13 cellular contexts compared by ENCODE assay signal in the genomic region with DNA sequence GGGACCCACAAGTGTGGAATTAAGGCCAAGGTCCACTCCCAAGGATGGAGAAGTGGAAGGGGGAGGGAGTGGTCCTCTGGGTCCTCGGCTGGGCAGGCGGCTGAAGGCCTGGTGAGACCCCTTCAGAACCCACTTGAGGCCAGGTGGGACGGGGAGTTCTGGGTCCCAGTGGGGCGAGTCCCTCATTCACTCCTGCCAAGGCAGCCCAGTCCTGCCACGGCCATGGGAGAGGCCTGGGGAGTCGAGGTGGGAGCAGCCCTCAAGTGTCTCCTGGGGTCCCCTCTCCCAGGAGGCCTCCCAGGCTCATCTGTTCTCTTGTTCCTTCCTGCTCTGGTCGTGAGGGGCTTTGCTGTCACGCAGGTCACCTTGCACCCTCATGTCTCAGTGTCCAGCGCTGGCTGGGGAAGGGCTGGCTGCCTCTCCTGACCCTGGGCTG. TPM values are rescaled to one million over a fixed set of nuclear protein-coding genes. Genes with fewer than 3 reads are reported as not detected.
DNase-seq lines count a peak whose midpoint lies in the region; ATAC-seq and TF ChIP-seq lines count a peak whose summit lies in the region.
"Had no signal": no experiment of that assay in that cellular context is flagged by ENCODE, and none has a peak within 500 bp of the region (broad histone marks: within the 10 kb centered on the region; RNA-seq: fewer than 3 reads in every experiment).

No MANE protein-coding gene starts in this region.

- no peak overlapping the region for H2AFZ ChIP-seq in PC-3 (ENCODE audit: low read length)

- no peak for TF ChIP-seq EP300 in gastroesophageal sphincter (IDR thresholded peaks at IDR 0.05)

- H3K36me3 ChIP-seq in CD4-positive, CD25-positive, alpha-beta regulatory T cell (ENCODE audit: control insufficient read depth, insufficient read depth, low read length), result no peaks in the 10 kb centered on the region
- no peaks in the 10 kb centered on the region for H3K36me3 ChIP-seq in PC-3 (ENCODE audit: low read depth, low read length)
- no peaks in the 10 kb centered on the region for H3K36me3 ChIP-seq in gastroesophageal sphincter
- H3K36me3 ChIP-seq: sigmoid colon had no signal

- H3K36me3 Mint-ChIP-seq in CD4-positive, CD25-positive, alpha-beta regulatory T cell, result no peaks in the 10 kb centered on the region
- H3K36me3 Mint-ChIP-seq in activated B cell treated with CpG ODN at 0.5 μM for 24 hours (ENCODE audit: low read depth), result peaks cover 1% of the 10 kb centered on the region
- H3K36me3 Mint-ChIP-seq: mesothelial cell of epicardium had no signal

- no peak for TF ChIP-seq POLR2A in gastroesophageal sphincter (IDR thresholded peaks at IDR 0.05)

- CTCF ChIA-PET in activated B cell treated with CpG ODN at 0.5 μM for 24 hours (lab: Charles Lee) (interaction anchor here (1.2 to 1.7 kb wide), 2 partner anchors 26 kb away, joined by 4 to 5 read pairs; no protein-coding TSS in a partner anchor), PC-3 (lab: Charles Lee) (no interaction called here)

- no TSS peak for BruUV-seq in PC-3 (replicated peaks; lab: Mats Ljungman, UMichigan)

- no peak overlapping the region for H3K9ac ChIP-seq in PC-3 (ENCODE audit: low read length)

- H3K4me3 Mint-ChIP-seq in CD4-positive, CD25-positive, alpha-beta regulatory T cell, result peak overlapping the region in 1 of 4 donors; percentile 41
- peak overlapping the region; percentile 50 for H3K4me3 Mint-ChIP-seq in activated B cell treated with CpG ODN at 0.5 μM for 24 hours
- H3K4me3 Mint-ChIP-seq: mesothelial cell of epicardium had no signal

- H3K27ac Mint-ChIP-seq in CD4-positive, CD25-positive, alpha-beta regulatory T cell, result peak overlapping the region; percentile 92 to 95 (median 93)
- peak overlapping the region; percentile 93 for H3K27ac Mint-ChIP-seq in activated B cell treated with CpG ODN at 0.5 μM for 24 hours
- H3K27ac Mint-ChIP-seq: mesothelial cell of epicardium had no signal

- POLR2A ChIA-PET in activated B cell treated with CpG ODN at 0.5 μM for 24 hours (lab: Charles Lee), result interaction anchor here (0.6 to 6.5 kb wide), 24 partner anchors 12 to 392 kb away, joined by 3 to 80 read pairs (median 5); no protein-coding TSS in a partner anchor
- POLR2A ChIA-PET in PC-3 (lab: Charles Lee; ENCODE audit: unreplicated experiment), result no interaction called here

- intact Hi-C loops in activated B cell treated with CpG ODN at 0.5 μM for 24 hours (cut with micrococcal nuclease), result loop anchor here (1.0 to 2.0 kb wide), 5 partner anchors 22 to 64 kb away; no protein-coding TSS in a partner anchor
- intact Hi-C loops in PC-3 (cut with micrococcal nuclease), result no loop called here

- no peaks in the 10 kb centered on the region for H3K79me2 ChIP-seq in PC-3 (ENCODE audit: low read length)

- peaks cover 0 to 55% (median 19%) of the 10 kb centered on the region in 4 donors for H3K4me1 Mint-ChIP-seq in CD4-positive, CD25-positive, alpha-beta regulatory T cell
- peaks cover 66% of the 10 kb centered on the region for H3K4me1 Mint-ChIP-seq in activated B cell treated with CpG ODN at 0.5 μM for 24 hours

- no peak for DNase-seq in CD4-positive, CD25-positive, alpha-beta regulatory T cell
- DNase-seq in activated B cell treated with CpG ODN at 0.5 μM for 24 hours (no peak), islet precursor cell (peak; percentile 38), PC-3 (no peak), germinal center (ENCODE audit: low spot score) (no peak)
- DNase-seq: NCI-H2171, SHP77 had no signal

- H3K27ac ChIP-seq in CD4-positive, CD25-positive, alpha-beta regulatory T cell (ENCODE audit: insufficient read depth, low read length, poor library complexity, severe bottlenecking), result peak overlapping the region; percentile 78
- H3K27ac ChIP-seq in PC-3 (ENCODE audit: low read length), result no peak overlapping the region
- peak overlapping the region in 1 of 4 donors; percentile 2 for H3K27ac ChIP-seq in gastroesophageal sphincter

- peaks cover 35% of the 10 kb centered on the region for H3K4me1 ChIP-seq in CD4-positive, CD25-positive, alpha-beta regulatory T cell (ENCODE audit: control insufficient read depth, insufficient read depth, low read length, poor library complexity, severe bottlenecking)
- H3K4me1 ChIP-seq in PC-3 (ENCODE audit: insufficient read depth, low read length), result no peaks in the 10 kb centered on the region
- H3K4me1 ChIP-seq in gastroesophageal sphincter, result peaks cover 0 to 27% (median 5%) of the 10 kb centered on the region in 3 donors

- WGBS in gastroesophageal sphincter (ENCODE audit: low coverage in 1 of 2), 2 donors, result 79 to 100% methylated on average over 2 to 3 of the region's 9 CpGs

- no peaks in the 10 kb centered on the region for H3K27me3 Mint-ChIP-seq in CD4-positive, CD25-positive, alpha-beta regulatory T cell
- H3K27me3 Mint-ChIP-seq in activated B cell treated with CpG ODN at 0.5 μM for 24 hours, result no peaks in the 10 kb centered on the region

- H4K20me1 ChIP-seq in PC-3 (ENCODE audit: low read length), result no peaks in the 10 kb centered on the region

- H3F3A ChIP-seq in PC-3 (ENCODE audit: low read length, unreplicated experiment), result no peaks in the 10 kb centered on the region

- TF ChIP-seq CTCF in activated B cell treated with CpG ODN at 0.5 μM for 24 hours (IDR thresholded peaks at IDR 0.05), result no peak
- TF ChIP-seq CTCF in PC-3 (conservative IDR thresholded peaks at IDR 0.05; ENCODE audit: low read depth, low read length), result no peak
- no peak for TF ChIP-seq CTCF in gastroesophageal sphincter (IDR thresholded peaks at IDR 0.05)

- H3K27me3 ChIP-seq in CD4-positive, CD25-positive, alpha-beta regulatory T cell (ENCODE audit: control insufficient read depth, insufficient read depth, low read length), result no peaks in the 10 kb centered on the region
- H3K27me3 ChIP-seq in PC-3 (ENCODE audit: low read length), result no peaks in the 10 kb centered on the region
- no peaks in the 10 kb centered on the region for H3K27me3 ChIP-seq in gastroesophageal sphincter
- H3K27me3 ChIP-seq: sigmoid colon had no signal

- no peak for ATAC-seq in CD4-positive, CD25-positive, alpha-beta regulatory T cell (ENCODE audit: low read depth in 2 of 2)
- peak; percentile 10 for ATAC-seq in GM21381 (IDR thresholded peaks at IDR 0.05; ENCODE audit: unreplicated experiment)
- ATAC-seq in activated B cell treated with CpG ODN at 0.5 μM for 24 hours (ENCODE audit: low read depth), result peak; percentile 2
- no peak for ATAC-seq in PC-3
- no peak for ATAC-seq in gastroesophageal sphincter
- ATAC-seq in GM21737 (IDR thresholded peaks at IDR 0.05; ENCODE audit: unreplicated experiment), result no peak
- ATAC-seq: HCT116 had no signal

- peaks cover 0 to 18% (median 5%) of the 10 kb centered on the region in 7 donors for H3K9me3 Mint-ChIP-seq in CD4-positive, CD25-positive, alpha-beta regulatory T cell
- H3K9me3 Mint-ChIP-seq in activated B cell treated with CpG ODN at 0.5 μM for 24 hours, result peaks cover 9% of the 10 kb centered on the region

- no peak overlapping the region for H3K4me3 ChIP-seq in CD4-positive, CD25-positive, alpha-beta regulatory T cell (ENCODE audit: low read depth, low read length)
- H3K4me3 ChIP-seq in PC-3 (ENCODE audit: low read length) (no peak overlapping the region), gastroesophageal sphincter (no peak overlapping the region)
- H3K4me3 ChIP-seq: sigmoid colon had no signal

- H3K9me2 ChIP-seq in PC-3 (replicated peaks; ENCODE audit: low read length), result no peaks in the 10 kb centered on the region

- no peak overlapping the region for H3K4me2 ChIP-seq in PC-3 (ENCODE audit: low read length)

- H3K9me3 ChIP-seq in CD4-positive, CD25-positive, alpha-beta regulatory T cell (ENCODE audit: control insufficient read depth in 2 of 2, low read length in 2 of 2), result no peaks in the 10 kb centered on the region
- H3K9me3 ChIP-seq in PC-3 (ENCODE audit: low read length) (no peaks in the 10 kb centered on the region), gastroesophageal sphincter (no peaks in the 10 kb centered on the region)
- H3K9me3 ChIP-seq: sigmoid colon had no signal

RNA-seq across cellular contexts. Expression of a gene that starts 6.1 kb away (rescaled TPM):
- 61.7 TPM for total RNA-seq in CD4-positive, CD25-positive, alpha-beta regulatory T cell
- 1 to 10 TPM; 7.6 to 8.6 (median 8.4) TPM for polyA plus RNA-seq in CD4-positive, CD25-positive, alpha-beta regulatory T cell
- total RNA-seq in activated B cell treated with CpG ODN at 0.5 μM for 24 hours (40.4 and 43.2 TPM in 2 replicates), PC-3 (2014; rRNA removed) (16.9 and 17.4 TPM in 2 replicates), gastroesophageal sphincter (10 to 100 TPM; 26.8 to 36.4 (median 29.3) TPM)

RNA-seq across cellular contexts. Expression of a gene that starts 30.7 kb away (rescaled TPM):
- total RNA-seq in CD4-positive, CD25-positive, alpha-beta regulatory T cell, result 87.7 TPM
- polyA plus RNA-seq in CD4-positive, CD25-positive, alpha-beta regulatory T cell, result 10 to 100 TPM; 43.9 to 53.3 (median 50.9) TPM
- 79.1 and 83.2 TPM in 2 replicates for total RNA-seq in activated B cell treated with CpG ODN at 0.5 μM for 24 hours
- total RNA-seq in PC-3 (2014; rRNA removed), result 56.5 and 77.8 TPM in 2 replicates
- total RNA-seq in gastroesophageal sphincter, result 10 to 100 TPM; 54.8 to 74.0 (median 70.4) TPM

RNA-seq across cellular contexts. Expression of a gene that starts 56.8 kb away (rescaled TPM):
- total RNA-seq in CD4-positive, CD25-positive, alpha-beta regulatory T cell, result 242 TPM
- 100 to 1,000 TPM; 142 to 151 (median 145) TPM for polyA plus RNA-seq in CD4-positive, CD25-positive, alpha-beta regulatory T cell
- 326 and 340 TPM in 2 replicates for total RNA-seq in activated B cell treated with CpG ODN at 0.5 μM for 24 hours
- 118 and 124 TPM in 2 replicates for total RNA-seq in PC-3 (2014; rRNA removed)
- total RNA-seq in gastroesophageal sphincter, result 100 to 1,000 TPM; 230 to 384 (median 297) TPM

Comparison
In these comparisons a context has a peak if more than half of its experiments do, and no peak if none do; other contexts are left out.
1. ATAC-seq: peak in GM21381 (single experiment) and activated B cell treated with CpG ODN at 0.5 μM for 24 hours (single experiment); none in CD4-positive, CD25-positive, alpha-beta regulatory T cell (0 of 2), PC-3 (single experiment), gastroesophageal sphincter (single experiment) and GM21737 (single experiment).